8 cellular contexts compared by ENCODE assay signal in the genomic region with DNA sequence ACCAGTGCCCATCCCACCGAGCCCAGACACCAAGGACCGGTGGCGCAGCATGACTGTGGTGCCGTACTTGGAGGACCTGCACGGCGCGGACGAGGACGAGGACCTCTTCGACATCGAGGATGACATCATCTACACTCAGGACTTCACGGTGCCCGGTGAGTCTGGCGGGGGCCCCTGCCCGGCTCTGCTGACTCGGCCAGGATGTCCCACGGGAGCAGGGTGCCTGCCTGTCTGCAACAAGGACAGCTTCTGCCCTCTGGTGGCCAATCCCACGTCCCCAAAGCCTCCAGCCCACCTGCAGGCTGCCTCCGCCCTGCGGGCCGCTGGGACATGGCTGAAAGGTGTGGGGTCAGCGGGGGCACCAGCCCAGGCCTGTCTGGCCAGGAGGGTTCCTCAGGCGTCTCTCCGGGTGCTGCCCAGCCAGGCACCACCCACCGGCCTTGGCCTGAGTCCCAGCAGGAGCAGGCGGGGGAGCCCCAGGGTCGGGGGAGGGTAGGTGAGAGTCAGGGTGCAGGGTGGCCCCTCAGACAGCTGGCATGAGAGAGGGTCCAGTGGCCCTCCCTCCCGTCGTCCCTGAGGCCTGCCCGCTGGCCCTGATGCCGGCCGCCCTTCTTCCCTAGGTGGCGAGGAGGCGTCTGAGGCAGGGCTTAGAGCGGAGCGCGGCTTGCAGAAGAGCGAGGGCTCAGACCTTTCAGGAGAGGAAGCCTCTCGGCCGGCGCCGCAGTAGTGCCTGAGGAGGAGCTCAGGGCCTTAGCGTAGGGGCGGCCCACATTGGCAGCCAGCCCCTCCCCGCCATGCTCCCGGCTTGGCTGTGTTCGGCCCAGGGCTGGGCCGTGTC. TPM values are rescaled to one million over a fixed set of nuclear protein-coding genes. Genes with fewer than 3 reads are reported as not detected.
A peak's percentile ranks its signal among the peaks of the same experiment; 100 is the strongest.
DNase-seq lines count a peak whose midpoint lies in the region.

No MANE protein-coding gene starts in this region.

- H3K9me3 Mint-ChIP-seq in CD4-positive, alpha-beta memory T cell, result no peaks in the 10 kb centered on the region

- CTCF ChIA-PET in CD4-positive, alpha-beta memory T cell (lab: Charles Lee; ENCODE audit: partially characterized antibody), result no interaction called here

- no peak overlapping the region for H3K27ac ChIP-seq in CD4-positive, alpha-beta memory T cell (ENCODE audit: low read depth, low read length)

- H3K27me3 ChIP-seq in CD4-positive, alpha-beta memory T cell (ENCODE audit: insufficient read depth, low read length), result no peaks in the 10 kb centered on the region

- no peaks in the 10 kb centered on the region for H3K27me3 Mint-ChIP-seq in CD4-positive, alpha-beta memory T cell

- intact Hi-C loops in CD4-positive, alpha-beta memory T cell (cut with micrococcal nuclease), result no loop called here

- POLR2A ChIA-PET in CD4-positive, alpha-beta memory T cell (lab: Charles Lee; ENCODE audit: partially characterized antibody), result interaction anchor here (0.8 to 1.7 kb wide), 2 partner anchors 16 to 195 kb away, joined by 3 to 4 read pairs; no protein-coding TSS in a partner anchor

- H3K36me3 Mint-ChIP-seq in CD4-positive, alpha-beta memory T cell, result peaks cover 0 to 8% of the 10 kb centered on the region in 2 donors

- in situ Hi-C loops in SK-MEL-5 (cut with HindIII; ENCODE audit: low pct_unique_long_range_greater_than_20kb, low sequenced_read_pairs), result no loop called here

- no peak overlapping the region for H3K27ac Mint-ChIP-seq in CD4-positive, alpha-beta memory T cell

- no peaks in the 10 kb centered on the region for H3K9me3 ChIP-seq in CD4-positive, alpha-beta memory T cell (ENCODE audit: control insufficient read depth in 1 of 2, low read length in 2 of 2)

- DNase-seq in stimulated activated CD4-positive, alpha-beta T cell treated with anti-CD3 and anti-CD28 coated beads, Interleukin-15, amount 100 ng/mL, for 24 hours, result peak; percentile 52
- DNase-seq in stimulated activated CD4-positive, alpha-beta T cell treated with anti-CD3 and anti-CD28 coated beads, Interleukin-12 subunit alpha, Interleukin-12 subunit beta, amount 100 ng/mL, for 4 hours, result no peak
- peak; percentile 49 for DNase-seq in SK-MEL-5 (ENCODE audit: low read depth, low spot score)
- peak; percentile 57 for DNase-seq in glomerular visceral epithelial cell (ENCODE audit: extremely low spot score)
- no peak for DNase-seq in CD4-positive, alpha-beta memory T cell
- DNase-seq in COR-L47 (lab: John Stamatoyannopoulos, UW), result no peak
- DNase-seq in HPDE6-E6E7 (ENCODE audit: extremely low spot score), result no peak
- DNase-seq in T1000 (lab: John Stamatoyannopoulos, UW), result no peak

- no peaks in the 10 kb centered on the region for H3K4me1 ChIP-seq in CD4-positive, alpha-beta memory T cell (ENCODE audit: insufficient read depth, low read length)

- peaks cover 15% of the 10 kb centered on the region for H3K36me3 ChIP-seq in CD4-positive, alpha-beta memory T cell (ENCODE audit: insufficient read depth, low read length)

- H3K4me1 Mint-ChIP-seq in CD4-positive, alpha-beta memory T cell, result no peaks in the 10 kb centered on the region

- H3K4me3 ChIP-seq in CD4-positive, alpha-beta memory T cell (ENCODE audit: low read length in 2 of 2), result no peak overlapping the region

- H3K4me3 Mint-ChIP-seq in CD4-positive, alpha-beta memory T cell, result no peak overlapping the region

RNA-seq across cellular contexts. Expression of a gene that starts 14.6 kb away (rescaled TPM):
- 2.3 and 3.7 TPM in 2 replicates for total RNA-seq in SK-MEL-5 (2014; rRNA removed; shearing (Covaris generic))
- 11.9 and 12.8 TPM in 2 replicates for polyA plus RNA-seq in SK-MEL-5 (2015; cell fraction: cytosol; rRNA removed)
- 27.7 and 33.6 TPM in 2 replicates for polyA plus RNA-seq in SK-MEL-5 (2015; cell fraction: nucleus; rRNA removed)
- not detected for total RNA-seq in CD4-positive, alpha-beta memory T cell
- polyA plus RNA-seq in CD4-positive, alpha-beta memory T cell, result not detected

RNA-seq across cellular contexts. Expression of a gene that starts 17.7 kb away (rescaled TPM):
- total RNA-seq in SK-MEL-5 (2014; rRNA removed; shearing (Covaris generic)), result 44.2 and 47.8 TPM in 2 replicates
- polyA plus RNA-seq in SK-MEL-5 (2015; cell fraction: cytosol; rRNA removed), result 48.7 and 50.4 TPM in 2 replicates
- polyA plus RNA-seq in SK-MEL-5 (2015; cell fraction: nucleus; rRNA removed), result 149 and 177 TPM in 2 replicates
- total RNA-seq in CD4-positive, alpha-beta memory T cell, result 100 to 1,000 TPM; 112 to 114 TPM
- 10 to 100 TPM; 11.0 to 43.5 TPM for polyA plus RNA-seq in CD4-positive, alpha-beta memory T cell

RNA-seq across cellular contexts. Expression of a gene that starts 18.3 kb away (rescaled TPM):
- 30.3 and 36.6 TPM in 2 replicates for total RNA-seq in SK-MEL-5 (2014; rRNA removed; shearing (Covaris generic))
- polyA plus RNA-seq in SK-MEL-5 (2015; cell fraction: cytosol; rRNA removed), result 354 and 362 TPM in 2 replicates
- 82.5 and 99.9 TPM in 2 replicates for polyA plus RNA-seq in SK-MEL-5 (2015; cell fraction: nucleus; rRNA removed)
- total RNA-seq in CD4-positive, alpha-beta memory T cell, result 100 to 1,000 TPM; 105 to 108 TPM
- 100 to 1,000 TPM; 133 to 243 TPM for polyA plus RNA-seq in CD4-positive, alpha-beta memory T cell

RNA-seq across cellular contexts. Expression of a gene that starts 25.1 kb away (rescaled TPM):
- total RNA-seq in SK-MEL-5 (2014; rRNA removed; shearing (Covaris generic)), result 4.6 and 8.8 TPM in 2 replicates
- polyA plus RNA-seq in SK-MEL-5 (2015; cell fraction: cytosol; rRNA removed), result 59.8 and 82.0 TPM in 2 replicates
- polyA plus RNA-seq in SK-MEL-5 (2015; cell fraction: nucleus; rRNA removed), result 118 and 124 TPM in 2 replicates
- 10 to 100 TPM; 30.3 to 34.0 TPM for total RNA-seq in CD4-positive, alpha-beta memory T cell
- 1 to 10 TPM in 1 of 2 donors, under 1 TPM in 1; 0.75 to 6.1 TPM for polyA plus RNA-seq in CD4-positive, alpha-beta memory T cell

RNA-seq across cellular contexts. Expression of a gene that starts 45.9 kb away (rescaled TPM):
- 93.9 and 95.0 TPM in 2 replicates for total RNA-seq in SK-MEL-5 (2014; rRNA removed; shearing (Covaris generic))
- 126 and 167 TPM in 2 replicates for polyA plus RNA-seq in SK-MEL-5 (2015; cell fraction: cytosol; rRNA removed)
- 705 and 795 TPM in 2 replicates for polyA plus RNA-seq in SK-MEL-5 (2015; cell fraction: nucleus; rRNA removed)
- 100 to 1,000 TPM; 574 to 638 TPM for total RNA-seq in CD4-positive, alpha-beta memory T cell
- 100 to 1,000 TPM; 160 to 257 TPM for polyA plus RNA-seq in CD4-positive, alpha-beta memory T cell

Comparison
In these comparisons a context has a peak if more than half of its experiments do, and no peak if none do; other contexts are left out.
1. DNase-seq: peak in stimulated activated CD4-positive, alpha-beta T cell treated with anti-CD3 and anti-CD28 coated beads, Interleukin-15, amount 100 ng/mL, for 24 hours (single experiment), SK-MEL-5 (single experiment) and glomerular visceral epithelial cell (single experiment); none in stimulated activated CD4-positive, alpha-beta T cell treated with anti-CD3 and anti-CD28 coated beads, Interleukin-12 subunit alpha, Interleukin-12 subunit beta, amount 100 ng/mL, for 4 hours (single experiment), CD4-positive, alpha-beta memory T cell (0 of 5), COR-L47 (single experiment), HPDE6-E6E7 (single experiment) and T1000 (single experiment).